ENCODE assay signal across 1 cellular context in genomic region chr17:37489197-37490001, GRCh38.
A peak's percentile ranks its signal among the peaks of the same experiment; 100 is the strongest.
TF ChIP-seq lines count a peak whose summit lies in the region.

A gene with protein sequence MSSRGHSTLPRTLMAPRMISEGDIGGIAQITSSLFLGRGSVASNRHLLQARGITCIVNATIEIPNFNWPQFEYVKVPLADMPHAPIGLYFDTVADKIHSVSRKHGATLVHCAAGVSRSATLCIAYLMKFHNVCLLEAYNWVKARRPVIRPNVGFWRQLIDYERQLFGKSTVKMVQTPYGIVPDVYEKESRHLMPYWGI (plus strand): TSS chr17:37489891. CDS start chr17:37512273, 22,382 bp downstream.

TF ChIP-seq in WTC11, 78 proteins besides CTCF, POLR2A, EP300 and RAD21 (continued from another document and continues in another):
- TF ChIP-seq FOXJ3 (CRISPR knock-in tag; IDR thresholded peaks at IDR 0.05; ENCODE audit: borderline replicate concordance) (no peak), FOXK1 (CRISPR knock-in tag; IDR thresholded peaks at IDR 0.05) (peak; percentile 14; the same call in 1 of the 2 replicates), OVOL2 (CRISPR knock-in tag; IDR thresholded peaks at IDR 0.05; ENCODE audit: borderline replicate concordance) (no peak), JAZF1 (CRISPR knock-in tag; IDR thresholded peaks at IDR 0.05) (no peak), NFATC4 (CRISPR knock-in tag; IDR thresholded peaks at IDR 0.05) (no peak), CREB1 (CRISPR knock-in tag; IDR thresholded peaks at IDR 0.05) (peak; percentile 75; the same call in 1 of the 2 replicates), ZNF232 (CRISPR knock-in tag; IDR thresholded peaks at IDR 0.05) (no peak), SMAD4 (CRISPR knock-in tag; IDR thresholded peaks at IDR 0.05) (no peak), FOXP1 (CRISPR knock-in tag; IDR thresholded peaks at IDR 0.05; ENCODE audit: borderline replicate concordance) (peak; percentile 77), ATF2 (CRISPR knock-in tag; IDR thresholded peaks at IDR 0.05; ENCODE audit: borderline replicate concordance, low read depth) (no peak), ZNF138 (CRISPR knock-in tag; conservative IDR thresholded peaks at IDR 0.05) (no peak), TEAD1 (CRISPR knock-in tag; IDR thresholded peaks at IDR 0.05) (no peak; the same call in 1 of the 2 replicates), ATF6 (CRISPR knock-in tag; IDR thresholded peaks at IDR 0.05) (no peak), SMAD3 (CRISPR knock-in tag; IDR thresholded peaks at IDR 0.05; ENCODE audit: borderline replicate concordance) (no peak), ZNF396 (CRISPR knock-in tag; IDR thresholded peaks at IDR 0.05; ENCODE audit: borderline replicate concordance) (no peak), RELA (CRISPR knock-in tag; IDR thresholded peaks at IDR 0.05; ENCODE audit: borderline replicate concordance) (0 out of 2 replicates have a peak, but pooled peaks have one; percentile 27), NR1H2 (CRISPR knock-in tag; IDR thresholded peaks at IDR 0.05) (no peak), JUN (CRISPR knock-in tag; IDR thresholded peaks at IDR 0.05) (no peak), PRRX2 (CRISPR knock-in tag; IDR thresholded peaks at IDR 0.05) (no peak), NFE2L1 (CRISPR knock-in tag; IDR thresholded peaks at IDR 0.05) (no peak), ELF4 (CRISPR knock-in tag; IDR thresholded peaks at IDR 0.05; ENCODE audit: low read depth) (no peak), ZNF423 (CRISPR knock-in tag; IDR thresholded peaks at IDR 0.05) (no peak), CREM (CRISPR knock-in tag; IDR thresholded peaks at IDR 0.05) (0 out of 2 replicates have a peak, but pooled peaks have one; percentile 33), ZNF219 (CRISPR knock-in tag; IDR thresholded peaks at IDR 0.05; ENCODE audit: borderline replicate concordance) (no peak), KAT7 (CRISPR knock-in tag; IDR thresholded peaks at IDR 0.05; ENCODE audit: borderline replicate concordance) (peak; percentile 75; the same call in 1 of the 2 replicates)
- TF ChIP-seq, protein P1, sequence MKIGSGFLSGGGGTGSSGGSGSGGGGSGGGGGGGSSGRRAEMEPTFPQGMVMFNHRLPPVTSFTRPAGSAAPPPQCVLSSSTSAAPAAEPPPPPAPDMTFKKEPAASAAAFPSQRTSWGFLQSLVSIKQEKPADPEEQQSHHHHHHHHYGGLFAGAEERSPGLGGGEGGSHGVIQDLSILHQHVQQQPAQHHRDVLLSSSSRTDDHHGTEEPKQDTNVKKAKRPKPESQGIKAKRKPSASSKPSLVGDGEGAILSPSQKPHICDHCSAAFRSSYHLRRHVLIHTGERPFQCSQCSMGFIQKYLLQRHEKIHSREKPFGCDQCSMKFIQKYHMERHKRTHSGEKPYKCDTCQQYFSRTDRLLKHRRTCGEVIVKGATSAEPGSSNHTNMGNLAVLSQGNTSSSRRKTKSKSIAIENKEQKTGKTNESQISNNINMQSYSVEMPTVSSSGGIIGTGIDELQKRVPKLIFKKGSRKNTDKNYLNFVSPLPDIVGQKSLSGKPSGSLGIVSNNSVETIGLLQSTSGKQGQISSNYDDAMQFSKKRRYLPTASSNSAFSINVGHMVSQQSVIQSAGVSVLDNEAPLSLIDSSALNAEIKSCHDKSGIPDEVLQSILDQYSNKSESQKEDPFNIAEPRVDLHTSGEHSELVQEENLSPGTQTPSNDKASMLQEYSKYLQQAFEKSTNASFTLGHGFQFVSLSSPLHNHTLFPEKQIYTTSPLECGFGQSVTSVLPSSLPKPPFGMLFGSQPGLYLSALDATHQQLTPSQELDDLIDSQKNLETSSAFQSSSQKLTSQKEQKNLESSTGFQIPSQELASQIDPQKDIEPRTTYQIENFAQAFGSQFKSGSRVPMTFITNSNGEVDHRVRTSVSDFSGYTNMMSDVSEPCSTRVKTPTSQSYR (CRISPR knock-in tag; IDR thresholded peaks at IDR 0.05): peak; percentile 58; the same call in 1 of the 2 replicates
- TF ChIP-seq, protein P2, sequence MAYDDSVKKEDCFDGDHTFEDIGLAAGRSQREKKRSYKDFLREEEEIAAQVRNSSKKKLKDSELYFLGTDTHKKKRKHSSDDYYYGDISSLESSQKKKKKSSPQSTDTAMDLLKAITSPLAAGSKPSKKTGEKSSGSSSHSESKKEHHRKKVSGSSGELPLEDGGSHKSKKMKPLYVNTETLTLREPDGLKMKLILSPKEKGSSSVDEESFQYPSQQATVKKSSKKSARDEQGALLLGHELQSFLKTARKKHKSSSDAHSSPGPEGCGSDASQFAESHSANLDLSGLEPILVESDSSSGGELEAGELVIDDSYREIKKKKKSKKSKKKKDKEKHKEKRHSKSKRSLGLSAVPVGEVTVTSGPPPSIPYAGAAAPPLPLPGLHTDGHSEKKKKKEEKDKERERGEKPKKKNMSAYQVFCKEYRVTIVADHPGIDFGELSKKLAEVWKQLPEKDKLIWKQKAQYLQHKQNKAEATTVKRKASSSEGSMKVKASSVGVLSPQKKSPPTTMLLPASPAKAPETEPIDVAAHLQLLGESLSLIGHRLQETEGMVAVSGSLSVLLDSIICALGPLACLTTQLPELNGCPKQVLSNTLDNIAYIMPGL (CRISPR knock-in tag; IDR thresholded peaks at IDR 0.05): peak; percentile 78
- TF ChIP-seq, protein P3, sequence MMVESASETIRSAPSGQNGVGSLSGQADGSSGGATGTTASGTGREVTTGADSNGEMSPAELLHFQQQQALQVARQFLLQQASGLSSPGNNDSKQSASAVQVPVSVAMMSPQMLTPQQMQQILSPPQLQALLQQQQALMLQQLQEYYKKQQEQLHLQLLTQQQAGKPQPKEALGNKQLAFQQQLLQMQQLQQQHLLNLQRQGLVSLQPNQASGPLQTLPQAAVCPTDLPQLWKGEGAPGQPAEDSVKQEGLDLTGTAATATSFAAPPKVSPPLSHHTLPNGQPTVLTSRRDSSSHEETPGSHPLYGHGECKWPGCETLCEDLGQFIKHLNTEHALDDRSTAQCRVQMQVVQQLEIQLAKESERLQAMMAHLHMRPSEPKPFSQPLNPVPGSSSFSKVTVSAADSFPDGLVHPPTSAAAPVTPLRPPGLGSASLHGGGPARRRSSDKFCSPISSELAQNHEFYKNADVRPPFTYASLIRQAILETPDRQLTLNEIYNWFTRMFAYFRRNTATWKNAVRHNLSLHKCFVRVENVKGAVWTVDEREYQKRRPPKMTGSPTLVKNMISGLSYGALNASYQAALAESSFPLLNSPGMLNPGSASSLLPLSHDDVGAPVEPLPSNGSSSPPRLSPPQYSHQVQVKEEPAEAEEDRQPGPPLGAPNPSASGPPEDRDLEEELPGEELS (CRISPR knock-in tag; IDR thresholded peaks at IDR 0.05): no peak
- TF ChIP-seq, protein P4, sequence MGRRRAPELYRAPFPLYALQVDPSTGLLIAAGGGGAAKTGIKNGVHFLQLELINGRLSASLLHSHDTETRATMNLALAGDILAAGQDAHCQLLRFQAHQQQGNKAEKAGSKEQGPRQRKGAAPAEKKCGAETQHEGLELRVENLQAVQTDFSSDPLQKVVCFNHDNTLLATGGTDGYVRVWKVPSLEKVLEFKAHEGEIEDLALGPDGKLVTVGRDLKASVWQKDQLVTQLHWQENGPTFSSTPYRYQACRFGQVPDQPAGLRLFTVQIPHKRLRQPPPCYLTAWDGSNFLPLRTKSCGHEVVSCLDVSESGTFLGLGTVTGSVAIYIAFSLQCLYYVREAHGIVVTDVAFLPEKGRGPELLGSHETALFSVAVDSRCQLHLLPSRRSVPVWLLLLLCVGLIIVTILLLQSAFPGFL (CRISPR knock-in tag; IDR thresholded peaks at IDR 0.05; ENCODE audit: borderline replicate concordance): 0 out of 2 replicates have a peak, but pooled peaks have one; percentile 48
- TF ChIP-seq, protein P5, sequence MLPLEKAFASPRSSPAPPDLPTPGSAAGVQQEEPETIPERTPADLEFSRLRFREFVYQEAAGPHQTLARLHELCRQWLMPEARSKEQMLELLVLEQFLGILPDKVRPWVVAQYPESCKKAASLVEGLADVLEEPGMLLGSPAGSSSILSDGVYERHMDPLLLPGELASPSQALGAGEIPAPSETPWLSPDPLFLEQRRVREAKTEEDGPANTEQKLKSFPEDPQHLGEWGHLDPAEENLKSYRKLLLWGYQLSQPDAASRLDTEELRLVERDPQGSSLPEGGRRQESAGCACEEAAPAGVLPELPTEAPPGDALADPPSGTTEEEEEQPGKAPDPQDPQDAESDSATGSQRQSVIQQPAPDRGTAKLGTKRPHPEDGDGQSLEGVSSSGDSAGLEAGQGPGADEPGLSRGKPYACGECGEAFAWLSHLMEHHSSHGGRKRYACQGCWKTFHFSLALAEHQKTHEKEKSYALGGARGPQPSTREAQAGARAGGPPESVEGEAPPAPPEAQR (CRISPR knock-in tag; IDR thresholded peaks at IDR 0.05): no peak
- TF ChIP-seq, protein P6, sequence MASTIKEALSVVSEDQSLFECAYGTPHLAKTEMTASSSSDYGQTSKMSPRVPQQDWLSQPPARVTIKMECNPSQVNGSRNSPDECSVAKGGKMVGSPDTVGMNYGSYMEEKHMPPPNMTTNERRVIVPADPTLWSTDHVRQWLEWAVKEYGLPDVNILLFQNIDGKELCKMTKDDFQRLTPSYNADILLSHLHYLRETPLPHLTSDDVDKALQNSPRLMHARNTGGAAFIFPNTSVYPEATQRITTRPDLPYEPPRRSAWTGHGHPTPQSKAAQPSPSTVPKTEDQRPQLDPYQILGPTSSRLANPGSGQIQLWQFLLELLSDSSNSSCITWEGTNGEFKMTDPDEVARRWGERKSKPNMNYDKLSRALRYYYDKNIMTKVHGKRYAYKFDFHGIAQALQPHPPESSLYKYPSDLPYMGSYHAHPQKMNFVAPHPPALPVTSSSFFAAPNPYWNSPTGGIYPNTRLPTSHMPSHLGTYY (CRISPR knock-in tag; IDR thresholded peaks at IDR 0.05): no peak
- TF ChIP-seq, protein P7, sequence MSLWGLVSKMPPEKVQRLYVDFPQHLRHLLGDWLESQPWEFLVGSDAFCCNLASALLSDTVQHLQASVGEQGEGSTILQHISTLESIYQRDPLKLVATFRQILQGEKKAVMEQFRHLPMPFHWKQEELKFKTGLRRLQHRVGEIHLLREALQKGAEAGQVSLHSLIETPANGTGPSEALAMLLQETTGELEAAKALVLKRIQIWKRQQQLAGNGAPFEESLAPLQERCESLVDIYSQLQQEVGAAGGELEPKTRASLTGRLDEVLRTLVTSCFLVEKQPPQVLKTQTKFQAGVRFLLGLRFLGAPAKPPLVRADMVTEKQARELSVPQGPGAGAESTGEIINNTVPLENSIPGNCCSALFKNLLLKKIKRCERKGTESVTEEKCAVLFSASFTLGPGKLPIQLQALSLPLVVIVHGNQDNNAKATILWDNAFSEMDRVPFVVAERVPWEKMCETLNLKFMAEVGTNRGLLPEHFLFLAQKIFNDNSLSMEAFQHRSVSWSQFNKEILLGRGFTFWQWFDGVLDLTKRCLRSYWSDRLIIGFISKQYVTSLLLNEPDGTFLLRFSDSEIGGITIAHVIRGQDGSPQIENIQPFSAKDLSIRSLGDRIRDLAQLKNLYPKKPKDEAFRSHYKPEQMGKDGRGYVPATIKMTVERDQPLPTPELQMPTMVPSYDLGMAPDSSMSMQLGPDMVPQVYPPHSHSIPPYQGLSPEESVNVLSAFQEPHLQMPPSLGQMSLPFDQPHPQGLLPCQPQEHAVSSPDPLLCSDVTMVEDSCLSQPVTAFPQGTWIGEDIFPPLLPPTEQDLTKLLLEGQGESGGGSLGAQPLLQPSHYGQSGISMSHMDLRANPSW (CRISPR knock-in tag; conservative IDR thresholded peaks at IDR 0.05; ENCODE audit: low read depth): no peak
- TF ChIP-seq, protein P8, sequence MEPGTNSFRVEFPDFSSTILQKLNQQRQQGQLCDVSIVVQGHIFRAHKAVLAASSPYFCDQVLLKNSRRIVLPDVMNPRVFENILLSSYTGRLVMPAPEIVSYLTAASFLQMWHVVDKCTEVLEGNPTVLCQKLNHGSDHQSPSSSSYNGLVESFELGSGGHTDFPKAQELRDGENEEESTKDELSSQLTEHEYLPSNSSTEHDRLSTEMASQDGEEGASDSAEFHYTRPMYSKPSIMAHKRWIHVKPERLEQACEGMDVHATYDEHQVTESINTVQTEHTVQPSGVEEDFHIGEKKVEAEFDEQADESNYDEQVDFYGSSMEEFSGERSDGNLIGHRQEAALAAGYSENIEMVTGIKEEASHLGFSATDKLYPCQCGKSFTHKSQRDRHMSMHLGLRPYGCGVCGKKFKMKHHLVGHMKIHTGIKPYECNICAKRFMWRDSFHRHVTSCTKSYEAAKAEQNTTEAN (CRISPR knock-in tag; IDR thresholded peaks at IDR 0.05): no peak; the same call in 1 of the 2 replicates
- TF ChIP-seq, protein P9, sequence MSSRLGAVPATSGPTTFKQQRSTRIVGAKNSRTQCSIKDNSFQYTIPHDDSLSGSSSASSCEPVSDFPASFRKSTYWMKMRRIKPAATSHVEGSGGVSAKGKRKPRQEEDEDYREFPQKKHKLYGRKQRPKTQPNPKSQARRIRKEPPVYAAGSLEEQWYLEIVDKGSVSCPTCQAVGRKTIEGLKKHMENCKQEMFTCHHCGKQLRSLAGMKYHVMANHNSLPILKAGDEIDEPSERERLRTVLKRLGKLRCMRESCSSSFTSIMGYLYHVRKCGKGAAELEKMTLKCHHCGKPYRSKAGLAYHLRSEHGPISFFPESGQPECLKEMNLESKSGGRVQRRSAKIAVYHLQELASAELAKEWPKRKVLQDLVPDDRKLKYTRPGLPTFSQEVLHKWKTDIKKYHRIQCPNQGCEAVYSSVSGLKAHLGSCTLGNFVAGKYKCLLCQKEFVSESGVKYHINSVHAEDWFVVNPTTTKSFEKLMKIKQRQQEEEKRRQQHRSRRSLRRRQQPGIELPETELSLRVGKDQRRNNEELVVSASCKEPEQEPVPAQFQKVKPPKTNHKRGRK (CRISPR knock-in tag; IDR thresholded peaks at IDR 0.05; ENCODE audit: borderline replicate concordance): no peak
